In genomic region chr15:47037003-47037402, GRCh38 we compare ENCODE assay signal across 24 cellular contexts.
"Had no signal": no experiment of that assay in that cellular context is flagged by ENCODE, and none has a peak within 500 bp of the region (broad histone marks: within the 10 kb centered on the region; RNA-seq: fewer than 3 reads in every experiment).

No MANE protein-coding gene starts in this region.

- H3K9me3 ChIP-seq: ovary, psoas muscle, right lobe of liver, sigmoid colon, stomach, thoracic aorta, thyroid gland, upper lobe of left lung, vagina had no signal

- DNase-seq: occipital lobe; ovary; posterior cingulate gyrus; psoas muscle; right cardiac atrium; right lobe of liver; sigmoid colon; small intestine; stimulated activated CD4-positive, alpha-beta T cell treated with anti-CD3 and anti-CD28 coated beads, Interleukin-15, amount 100 ng/mL, for 24 hours; stimulated activated CD4-positive, alpha-beta T cell treated with anti-CD3 and anti-CD28 coated beads, Interleukin-2, amount 100 ng/mL, for 24 hours; stimulated activated CD4-positive, alpha-beta T cell treated with anti-CD3 and anti-CD28 coated beads, Interleukin-2, amount 100 ng/mL, for 48 hours; stimulated activated CD4-positive, alpha-beta T cell treated with anti-CD3 and anti-CD28 coated beads, Interleukin-4, amount 100 ng/mL, for 24 hours; stimulated activated naive B cell treated with anti-CD40 and anti-IgM and Interleukin-4, amounts not matched to agents 10 μg/mL and 1 μg/mL and 100 μg/mL, for 72 hours; stimulated activated naive CD4-positive, alpha-beta T cell treated with Interleukin-2 at 50 U/mL for 16 hours; stomach; thyroid gland; trophoblast cell; upper lobe of left lung had no signal

- H3K9ac ChIP-seq: neural progenitor cell, parathyroid adenoma had no signal

- ATAC-seq: psoas muscle; right cardiac atrium; right lobe of liver; stimulated activated effector memory CD8-positive, alpha-beta T cell treated with anti-CD3 and anti-CD28 coated beads, Interleukin-12 subunit alpha, Interleukin-12 subunit beta, amount 100 ng/mL, for 72 hours; stimulated activated naive B cell treated with anti-CD40 and anti-IgM and Interleukin-4, amounts not matched to agents 10 μg/mL and 1 μg/mL and 100 μg/mL, for 72 hours had no signal

- H3K36me3 ChIP-seq: neural progenitor cell, ovary, right lobe of liver, sigmoid colon, stomach, thoracic aorta, thyroid gland, tibial nerve, upper lobe of left lung, vagina had no signal

- H3K27ac ChIP-seq: neural progenitor cell, ovary, parathyroid adenoma, psoas muscle, right lobe of liver, sigmoid colon, stomach, thoracic aorta, thyroid gland, tibial nerve, upper lobe of left lung, vagina had no signal

- H3K79me2 ChIP-seq: parathyroid adenoma had no signal

- H3K4me3 ChIP-seq: neural progenitor cell, ovary, psoas muscle, right lobe of liver, sigmoid colon, stomach, thoracic aorta, thyroid gland, tibial nerve, upper lobe of left lung, vagina had no signal

- H2AFZ ChIP-seq: neural progenitor cell, parathyroid adenoma had no signal

- H3K4me2 ChIP-seq: neural progenitor cell had no signal

- H3K4me1 ChIP-seq: neural progenitor cell, parathyroid adenoma, psoas muscle, right lobe of liver, sigmoid colon, stomach, thyroid gland, tibial nerve, vagina had no signal

- H3K27me3 ChIP-seq: neural progenitor cell, ovary, right lobe of liver, sigmoid colon, stomach, thyroid gland, tibial nerve, upper lobe of left lung, vagina had no signal
